8 cellular contexts compared by ENCODE assay signal in genomic region chr13:21672811-21673591, GRCh38. TPM values are rescaled to one million over a fixed set of nuclear protein-coding genes. Genes with fewer than 3 reads are reported as not detected.
A peak's percentile ranks its signal among the peaks of the same experiment; 100 is the strongest.
DNase-seq lines count a peak whose midpoint lies in the region; ATAC-seq and TF ChIP-seq lines count a peak whose summit lies in the region.

No MANE protein-coding gene starts in this region.

- peaks cover 36% of the 10 kb centered on the region for H3K4me1 Mint-ChIP-seq in activated naive CD8-positive, alpha-beta T cell treated with anti-CD3 and anti-CD28 coated beads for 36 hours
- H3K4me1 Mint-ChIP-seq in memory B cell = peaks cover 25% of the 10 kb centered on the region

- H3K9me3 Mint-ChIP-seq in activated naive CD8-positive, alpha-beta T cell treated with anti-CD3 and anti-CD28 coated beads for 36 hours = no peaks in the 10 kb centered on the region
- no peaks in the 10 kb centered on the region for H3K9me3 Mint-ChIP-seq in memory B cell

- H3K36me3 ChIP-seq in A673 (ENCODE audit: insufficient read depth, low read length, poor library complexity, severe bottlenecking) = no peaks in the 10 kb centered on the region
- H3K36me3 ChIP-seq in GM23248 (ENCODE audit: low read depth) = no peaks in the 10 kb centered on the region

- 0 out of 2 replicates have a peak, but pooled peaks cover 7% of the 10 kb centered on the region for H3F3A ChIP-seq in GM23248 (ENCODE audit: insufficient read depth)

- intact Hi-C loops in A673 (cut with micrococcal nuclease; ENCODE audit: unreplicated experiment) = loop anchor here (5.0 kb wide), 1 partner anchor 66 kb away; no protein-coding TSS in a partner anchor

- no peaks in the 10 kb centered on the region for H3K9me3 ChIP-seq in A673 (ENCODE audit: low read depth, low read length, poor library complexity, severe bottlenecking)
- H3K9me3 ChIP-seq in GM23248 (ENCODE audit: low read depth) = no peaks in the 10 kb centered on the region

- TF ChIP-seq CTCF in A673 (conservative IDR thresholded peaks at IDR 0.05; ENCODE audit: low read depth, low read length) = no peak

- 2% methylated on average over 24 of the region's 24 CpGs for WGBS in GM23248 (ENCODE audit: low coverage in 1 of 2, low lambda C conversion rate in 2 of 2, missing lambda C conversion rate in 2 of 2), 2 experiments

- POLR2A ChIA-PET in A673 (lab: Charles Lee; ENCODE audit: low non-redundant PET) = no interaction called here

- no TSS peak for BruUV-seq in A673 (replicated peaks; lab: Mats Ljungman, UMichigan)

- H3K4me3 ChIP-seq in A673 (ENCODE audit: low read depth, low read length, poor library complexity, severe bottlenecking) (peak overlapping the region; percentile 50), GM23248 (peak overlapping the region; percentile 68; the same call in 1 of the 2 replicates)

- in situ Hi-C loops in GM23248 (cut with MboI) = no loop called here

- CTCF ChIA-PET in A673 (lab: Charles Lee) = interaction anchor here (0.6 kb wide), 1 partner anchor 454 kb away, joined by 4 read pairs; no protein-coding TSS in a partner anchor

- H3K27me3 ChIP-seq in A673 (replicated peaks; ENCODE audit: insufficient read depth, low read depth, low read length, poor library complexity) (peaks cover 74% of the 10 kb centered on the region), GM23248 (replicated peaks; ENCODE audit: insufficient read depth) (peaks cover 73% of the 10 kb centered on the region)

- H3K4me1 ChIP-seq in A673 (ENCODE audit: insufficient read depth, low read length, poor library complexity, severe bottlenecking) (peaks cover 36% of the 10 kb centered on the region), GM23248 (ENCODE audit: insufficient read depth) (0 out of 2 replicates have a peak, but pooled peaks cover 2% of the 10 kb centered on the region)

- H3K27ac ChIP-seq in A673 (ENCODE audit: low read depth, low read length, poor library complexity, severe bottlenecking) (no peak overlapping the region), GM23248 (no peak overlapping the region)

- H3K27ac Mint-ChIP-seq in activated naive CD8-positive, alpha-beta T cell treated with anti-CD3 and anti-CD28 coated beads for 36 hours = no peak overlapping the region
- peak overlapping the region; percentile 25 for H3K27ac Mint-ChIP-seq in memory B cell

- no peak overlapping the region for H3K9ac ChIP-seq in GM23248

- H3K27me3 Mint-ChIP-seq in activated naive CD8-positive, alpha-beta T cell treated with anti-CD3 and anti-CD28 coated beads for 36 hours = peaks cover 53% of the 10 kb centered on the region
- peaks cover 15% of the 10 kb centered on the region for H3K27me3 Mint-ChIP-seq in memory B cell

- no peak for DNase-seq in A673 (ENCODE audit: low spot score)
- DNase-seq in GM23248 = peak; percentile 20
- DNase-seq in activated naive CD8-positive, alpha-beta T cell treated with anti-CD3 and anti-CD28 coated beads for 36 hours = no peak
- no peak for DNase-seq in memory B cell (ENCODE audit: low spot score in 2 of 2)
- no peak for DNase-seq in NOMO-1 treated with dmso at 0.1 percent for 144 hours (lab: John Stamatoyannopoulos, UW; ENCODE audit: unreplicated experiment)
- DNase-seq in NCI-H2227 (lab: John Stamatoyannopoulos, UW; ENCODE audit: unreplicated experiment) = no peak

- H3K4me2 ChIP-seq in GM23248 (ENCODE audit: unreplicated experiment) = peak overlapping the region; percentile 76

- H4K20me1 ChIP-seq in GM23248 (ENCODE audit: insufficient read depth) = no peaks in the 10 kb centered on the region

- H3K79me2 ChIP-seq in GM23248 (ENCODE audit: insufficient read depth) = no peaks in the 10 kb centered on the region

- H3K4me3 Mint-ChIP-seq in activated naive CD8-positive, alpha-beta T cell treated with anti-CD3 and anti-CD28 coated beads for 36 hours = peak overlapping the region; percentile 71
- peak overlapping the region; percentile 85 for H3K4me3 Mint-ChIP-seq in memory B cell

- H2AFZ ChIP-seq in GM23248 = no peak overlapping the region

- no peaks in the 10 kb centered on the region for H3K36me3 Mint-ChIP-seq in activated naive CD8-positive, alpha-beta T cell treated with anti-CD3 and anti-CD28 coated beads for 36 hours
- H3K36me3 Mint-ChIP-seq in memory B cell = no peaks in the 10 kb centered on the region

- ATAC-seq in memory B cell (ENCODE audit: low read depth) (no peak), GM19397 (IDR thresholded peaks at IDR 0.05; ENCODE audit: unreplicated experiment) (no peak), GM18867 (IDR thresholded peaks at IDR 0.05; ENCODE audit: unreplicated experiment) (no peak)

- H3K9me2 ChIP-seq in GM23248 (ENCODE audit: insufficient read depth) = no peaks in the 10 kb centered on the region

RNA-seq across cellular contexts. Expression of gene FGF9, which starts 2.1 kb away (rescaled TPM):
- 0.21 and 0.35 TPM in 2 replicates for total RNA-seq in A673 (2021)
- 0.65 TPM in 1 of 2 replicates, not detected in the other for total RNA-seq in GM23248 (2014; rRNA removed; shearing (Covaris generic))
- polyA plus RNA-seq in GM23248 (2016; fragmentation: Nextera tagmentation; extraction: Ambion mirVana) = 0.39 and 0.75 TPM in 2 replicates
- under 1 TPM; 0.25 to 0.50 TPM for total RNA-seq in activated naive CD8-positive, alpha-beta T cell treated with anti-CD3 and anti-CD28 coated beads for 36 hours
